ENCODE assay signal across 24 cellular contexts in the genomic region with DNA sequence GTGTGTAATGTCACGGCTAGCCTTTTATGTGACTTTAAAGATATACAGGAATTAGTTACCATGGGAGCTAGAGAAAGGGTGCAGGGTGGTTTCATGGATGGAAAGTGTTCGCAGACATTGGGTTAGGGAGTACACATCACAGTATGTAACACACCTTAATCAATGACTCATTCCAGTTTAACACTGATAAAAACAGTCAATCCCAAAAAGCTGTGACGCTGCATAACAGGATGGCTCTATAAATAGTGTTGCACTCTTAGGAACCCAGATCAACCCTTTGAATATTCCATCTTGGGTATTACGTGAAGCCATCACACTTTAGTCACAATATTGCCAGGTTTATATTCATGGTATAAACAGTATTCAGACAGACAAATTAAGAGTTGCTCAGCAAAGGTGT. TPM values are rescaled to one million over a fixed set of nuclear protein-coding genes. Genes with fewer than 3 reads are reported as not detected.
DNase-seq lines count a peak whose midpoint lies in the region; ATAC-seq, FAIRE-seq and TF ChIP-seq lines count a peak whose summit lies in the region.
"Had no signal": no experiment of that assay in that cellular context is flagged by ENCODE, and none has a peak within 500 bp of the region (broad histone marks: within the 10 kb centered on the region; RNA-seq: fewer than 3 reads in every experiment).

No MANE protein-coding gene starts in this region.

- no peak for DNase-seq in heart left ventricle
- DNase-seq in cardiac septum (ENCODE audit: low spot score) = no peak
- DNase-seq in HTR-8/SVneo (ENCODE audit: insufficient read length, low spot score) = no peak
- DNase-seq in bronchial epithelial cell (ENCODE audit: low read depth) = no peak
- DNase-seq in putamen (ENCODE audit: low spot score) = peak; percentile 10
- DNase-seq in NCI-H446 (lab: John Stamatoyannopoulos, UW) = no peak
- DNase-seq in stimulated activated naive CD4-positive, alpha-beta T cell (lab: John Stamatoyannopoulos, UW) = no peak
- DNase-seq: CD8-positive, alpha-beta T cell; DMS 273 treated with DMSO at 0.1 percent for 48 hours; DMS79; EL; GDM1; Karpas-422; NCI-H1092 treated with DMSO at 0.1 percent for 48 hours; NCI-H1436 treated with DMSO at 0.1 percent for 48 hours; NCI-H187 treated with DMSO at 0.1 percent for 48 hours; NCI-H2171 treated with DMSO at 0.1 percent for 48 hours; NCI-H524 treated with DMSO at 0.1 percent for 48 hours; NCI-H774; PC-3 had no signal

- H3K4me3 ChIP-seq in heart left ventricle (no peak overlapping the region), bronchial epithelial cell (ENCODE audit: low read depth, low read length) (no peak overlapping the region)
- H3K4me3 ChIP-seq: GM12878, SJSA1 had no signal

- TF ChIP-seq CTCF in heart left ventricle (IDR thresholded peaks at IDR 0.05) = no peak
- TF ChIP-seq CTCF in bronchial epithelial cell (IDR thresholded peaks at IDR 0.05; ENCODE audit: insufficient read depth, low read length, severe bottlenecking) = no peak

- no peaks in the 10 kb centered on the region for H3K27me3 ChIP-seq in heart left ventricle
- H3K27me3 ChIP-seq in bronchial epithelial cell (ENCODE audit: control insufficient read depth, insufficient read depth, low read length) = no peaks in the 10 kb centered on the region
- H3K27me3 ChIP-seq: SJSA1 had no signal

- no peak for TF ChIP-seq POLR2A in heart left ventricle (IDR thresholded peaks at IDR 0.05)

- H3K36me3 ChIP-seq in heart left ventricle = peaks cover 0 to 27% (median 2%) of the 10 kb centered on the region in 9 donors
- H3K36me3 ChIP-seq in bronchial epithelial cell (ENCODE audit: control insufficient read depth, insufficient read depth, low read length) = peaks cover 1% of the 10 kb centered on the region

- intact Hi-C loops in heart left ventricle (cut with DNase I) (loop anchor here in 1 of 10 donors (5.0 kb wide), 1 partner anchor 34 kb away; a partner anchor contains a TSS), cardiac septum (cut with DNase I) (no loop called here)

- H3K4me1 ChIP-seq in heart left ventricle = peaks cover 0 to 30% (median 17%) of the 10 kb centered on the region in 12 donors

- H3K9me3 ChIP-seq in heart left ventricle = no peaks in the 10 kb centered on the region
- H3K9me3 ChIP-seq: SJSA1 had no signal

- 68 to 74% (median 72%) methylated on average over 4 of the region's 4 CpGs for WGBS in heart left ventricle, 4 donors

- H3K27ac ChIP-seq in heart left ventricle = peak overlapping the region in 1 of 12 donors; percentile 42
- H3K27ac ChIP-seq: C4-2B, HL-60, SJSA1 had no signal

- peak in 3 of 4 donors; percentile 34 to 80 (median 79) for ATAC-seq in heart left ventricle
- ATAC-seq: CD8-positive, alpha-beta T cell; GM12878; PC-3 had no signal

- FAIRE-seq in HTR-8/SVneo (lab: Jason Lieb, UNC) (peak; percentile 44), bronchial epithelial cell (lab: Jason Lieb, UNC) (peak; percentile 55)
- FAIRE-seq: GM12878 had no signal

RNA-seq across cellular contexts. Expression of a gene that starts 33.6 kb away (rescaled TPM):
- total RNA-seq in heart left ventricle (10 to 100 TPM; 64.3 to 99.2 (median 84.8) TPM), cardiac septum (75.1 TPM), bronchial epithelial cell (75.3 and 87.4 TPM in 2 replicates)
- 10 to 100 TPM; 28.6 to 48.7 TPM for polyA plus RNA-seq in heart left ventricle
